Comparison of ENCODE assay signal across 30 cellular contexts in the genomic region with DNA sequence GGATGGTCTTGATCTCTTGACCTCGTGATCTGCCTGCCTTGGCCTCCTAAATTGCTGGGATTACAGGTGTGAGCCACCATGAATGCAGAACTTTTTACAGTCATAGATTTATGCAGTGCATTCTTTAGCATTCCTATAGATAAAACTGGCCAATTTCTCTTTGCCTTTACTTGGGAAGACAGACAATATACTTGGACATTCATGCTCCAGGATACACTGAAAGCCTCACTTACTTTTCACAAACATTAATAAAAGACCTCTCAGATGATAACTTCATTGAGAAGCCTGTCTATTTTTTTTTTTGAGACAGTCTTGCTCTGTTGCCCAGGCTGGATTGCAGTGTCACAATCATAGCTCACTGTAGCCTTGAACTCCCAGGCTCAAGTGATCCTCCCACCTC.
"Had no signal": no experiment of that assay in that cellular context is flagged by ENCODE, and none has a peak within 500 bp of the region (broad histone marks: within the 10 kb centered on the region; RNA-seq: fewer than 3 reads in every experiment).

No MANE protein-coding gene starts in this region.

- H3K4me1 ChIP-seq: colonic mucosa, esophagus muscularis mucosa, esophagus squamous epithelium, foreskin keratinocyte, gastrocnemius medialis, gastroesophageal sphincter, heart left ventricle, heart right ventricle had no signal

- DNase-seq: colonic mucosa; cortex of kidney; dermis blood vessel endothelial cell; dorsolateral prefrontal cortex; effector CD4-positive, alpha-beta T cell; effector CD8-positive, alpha-beta T cell; effector memory CD4-positive, alpha-beta T cell; effector memory CD8-positive, alpha-beta T cell; endodermal cell; erythroblast; esophagus squamous epithelium; foreskin fibroblast; foreskin keratinocyte; foreskin melanocyte; gastrocnemius medialis; glutamatergic neuron; head of caudate nucleus; heart left ventricle; heart right ventricle had no signal

- H3K4me2 ChIP-seq: hepatocyte had no signal

- H3K9me3 Mint-ChIP-seq: dendritic cell treated with granulocyte-macrophage colony-stimulating factor and Interleukin-4, amounts not matched to agents 40 ng/mL and 50 ng/mL, for 4 days; effector memory CD8-positive, alpha-beta T cell had no signal

- H3K9me3 ChIP-seq: colonic mucosa, esophagus muscularis mucosa, esophagus squamous epithelium, gastrocnemius medialis, gastroesophageal sphincter, heart left ventricle, heart right ventricle had no signal

- H3K79me2 ChIP-seq: hepatocyte had no signal

- FAIRE-seq: colon, endometrium, endothelial cell of umbilical vein, frontal cortex had no signal

- H3K27me3 ChIP-seq: colonic mucosa, dorsolateral prefrontal cortex, esophagus muscularis mucosa, esophagus squamous epithelium, foreskin keratinocyte, gastrocnemius medialis, gastroesophageal sphincter, heart left ventricle, heart right ventricle, hepatocyte had no signal

- H3K27me3 Mint-ChIP-seq: dendritic cell treated with granulocyte-macrophage colony-stimulating factor and Interleukin-4, amounts not matched to agents 40 ng/mL and 50 ng/mL, for 4 days; effector memory CD8-positive, alpha-beta T cell had no signal

- ATAC-seq: effector memory CD8-positive, alpha-beta T cell; esophagus mucosa; foreskin keratinocyte; gastrocnemius medialis; gastroesophageal sphincter; heart left ventricle; heart right ventricle had no signal

- H3K4me3 Mint-ChIP-seq: dendritic cell treated with granulocyte-macrophage colony-stimulating factor and Interleukin-4, amounts not matched to agents 40 ng/mL and 50 ng/mL, for 4 days; effector memory CD8-positive, alpha-beta T cell; endodermal cell had no signal

- H3K4me3 ChIP-seq: colonic mucosa, coronary artery, dorsolateral prefrontal cortex, esophagus muscularis mucosa, esophagus squamous epithelium, gastrocnemius medialis, gastroesophageal sphincter, heart left ventricle, heart right ventricle, hepatocyte had no signal

- H3K27ac ChIP-seq: colonic mucosa, coronary artery, dorsolateral prefrontal cortex, epithelial cell of prostate, esophagus muscularis mucosa, esophagus squamous epithelium, foreskin keratinocyte, gastrocnemius medialis, gastroesophageal sphincter, heart left ventricle, heart right ventricle, hepatocyte had no signal

- H3K27ac Mint-ChIP-seq: dendritic cell treated with granulocyte-macrophage colony-stimulating factor and Interleukin-4, amounts not matched to agents 40 ng/mL and 50 ng/mL, for 4 days; effector memory CD8-positive, alpha-beta T cell; endodermal cell had no signal

- H3K36me3 ChIP-seq: colonic mucosa, esophagus muscularis mucosa, esophagus squamous epithelium, gastrocnemius medialis, gastroesophageal sphincter, heart left ventricle, heart right ventricle had no signal

- H2AFZ ChIP-seq: hepatocyte had no signal
